ENCODE assay signal across 13 cellular contexts in genomic region chr7:8277394-8277982, GRCh38. TPM values are rescaled to one million over a fixed set of nuclear protein-coding genes. Genes with fewer than 3 reads are reported as not detected.
DNase-seq lines count a peak whose midpoint lies in the region; ATAC-seq, FAIRE-seq and TF ChIP-seq lines count a peak whose summit lies in the region.
"Had no signal": no experiment of that assay in that cellular context is flagged by ENCODE, and none has a peak within 500 bp of the region (broad histone marks: within the 10 kb centered on the region; RNA-seq: fewer than 3 reads in every experiment).

No MANE protein-coding gene starts in this region.

- POLR2A ChIA-PET in MCF 10A (lab: Yijun Ruan, JAX) = interaction anchor here (0.8 to 1.1 kb wide), 3 partner anchors 9 to 19 kb away, joined by 3 to 7 read pairs (median 4); no protein-coding TSS in a partner anchor
- POLR2A ChIA-PET in GM10248 (lab: Yijun Ruan, JAX) = no interaction called here

- H3K36me3 ChIP-seq in breast epithelium (no peaks in the 10 kb centered on the region), prostate gland (no peaks in the 10 kb centered on the region)
- H3K36me3 ChIP-seq: BLaER1 treated with 17β-estradiol and CSF1 and Interleukin-3, amounts not matched to agents 10 nM and 100 nM had no signal

- H3K27ac ChIP-seq in breast epithelium (no peak overlapping the region), prostate gland (no peak overlapping the region)
- H3K27ac ChIP-seq: BLaER1 treated with 17β-estradiol and CSF1 and Interleukin-3, amounts not matched to agents 10 nM and 100 nM had no signal

- no peak for ATAC-seq in GM19467 (IDR thresholded peaks at IDR 0.05; ENCODE audit: unreplicated experiment)
- ATAC-seq: activated naive CD4-positive, alpha-beta T cell treated with anti-CD3 and anti-CD28 coated beads, Interleukin-2, amount 50 U/mL, for 72 hours; stimulated activated naive CD8-positive, alpha-beta T cell treated with anti-CD3 and anti-CD28 coated beads, Interleukin-15, Interleukin-2, amounts not matched to agents 100 U/mL and 50 U/mL, for 24 hours had no signal

- 85% methylated on average over 3 of the region's 3 CpGs for WGBS in prostate gland

- H3K4me3 ChIP-seq in breast epithelium = no peak overlapping the region
- H3K4me3 ChIP-seq in prostate gland = no peak overlapping the region
- H3K4me3 ChIP-seq: BLaER1 treated with 17β-estradiol and CSF1 and Interleukin-3, amounts not matched to agents 10 nM and 100 nM had no signal

- FAIRE-seq in urothelium cell line (lab: Jason Lieb, UNC) = peak; percentile 20

- H3K4me3 Mint-ChIP-seq in MCF 10A (ENCODE audit: unreplicated experiment) = no peak overlapping the region
- H3K4me3 Mint-ChIP-seq: memory B cell had no signal

- H3K36me3 Mint-ChIP-seq in MCF 10A (ENCODE audit: insufficient read depth, unreplicated experiment) = no peaks in the 10 kb centered on the region
- H3K36me3 Mint-ChIP-seq: activated naive CD4-positive, alpha-beta T cell treated with anti-CD3 and anti-CD28 coated beads, Interleukin-2, amount 50 U/mL, for 72 hours; memory B cell had no signal

- no peaks in the 10 kb centered on the region for H3K9me3 ChIP-seq in breast epithelium
- H3K9me3 ChIP-seq in prostate gland = no peaks in the 10 kb centered on the region
- H3K9me3 ChIP-seq: BLaER1 treated with 17β-estradiol and CSF1 and Interleukin-3, amounts not matched to agents 10 nM and 100 nM had no signal

- TF ChIP-seq CTCF in MCF 10A (IDR thresholded peaks at IDR 0.05; ENCODE audit: unreplicated experiment) (peak; percentile 36), breast epithelium (IDR thresholded peaks at IDR 0.05) (no peak), prostate gland (IDR thresholded peaks at IDR 0.05) (peak in 1 of 4 experiments; percentile 11), GM10248 (IDR thresholded peaks at IDR 0.05; ENCODE audit: control extremely low read depth, extremely low read depth, low read depth, missing control alignments) (no peak)

- CTCF ChIA-PET in MCF 10A (lab: Yijun Ruan, JAX) = interaction anchor here (0.7 to 4.6 kb wide), 9 partner anchors 10 to 517 kb away, joined by 3 to 51 read pairs (median 3); no protein-coding TSS in a partner anchor
- CTCF ChIA-PET in GM10248 (lab: Yijun Ruan, JAX) = interaction anchor here (0.6 to 4.0 kb wide), 3 partner anchors 10 to 494 kb away, joined by 4 to 16 read pairs (median 6); no protein-coding TSS in a partner anchor

- DNase-seq in MCF 10A (ENCODE audit: unreplicated experiment) (peak; percentile 51), breast epithelium (ENCODE audit: low spot score in 2 of 2) (no peak), NCI-H345 (lab: John Stamatoyannopoulos, UW) (peak; percentile 60), dermis microvascular lymphatic vessel endothelial cell (ENCODE audit: low read depth in 2 of 2) (peak; percentile 17 to 23), urothelium cell line (ENCODE audit: low spot score) (no peak), prostate gland (ENCODE audit: low spot score) (no peak), GM10248 (ENCODE audit: extremely low spot score) (no peak)
- DNase-seq: NCI-H187; stimulated activated naive CD8-positive, alpha-beta T cell treated with anti-CD3 and anti-CD28 coated beads, Interleukin-15, Interleukin-2, amounts not matched to agents 100 U/mL and 50 U/mL, for 24 hours had no signal

- no peaks in the 10 kb centered on the region for H3K4me1 ChIP-seq in breast epithelium
- H3K4me1 ChIP-seq in prostate gland (replicated peaks) = no peaks in the 10 kb centered on the region

- no peak overlapping the region for H3K27ac Mint-ChIP-seq in MCF 10A (ENCODE audit: low read depth, unreplicated experiment)
- H3K27ac Mint-ChIP-seq: activated naive CD4-positive, alpha-beta T cell treated with anti-CD3 and anti-CD28 coated beads, Interleukin-2, amount 50 U/mL, for 72 hours; memory B cell had no signal

- peaks cover 14% of the 10 kb centered on the region for H3K4me1 Mint-ChIP-seq in MCF 10A (ENCODE audit: insufficient read depth, unreplicated experiment)
- H3K4me1 Mint-ChIP-seq: memory B cell had no signal

- no peak for TF ChIP-seq POLR2A in breast epithelium (IDR thresholded peaks at IDR 0.05)
- no peak for TF ChIP-seq POLR2A in prostate gland (IDR thresholded peaks at IDR 0.05)

- intact Hi-C loops in MCF 10A (cut with micrococcal nuclease) = loop anchor here (10.0 kb wide), 1 partner anchor 87 kb away; no protein-coding TSS in a partner anchor
- intact Hi-C loops in breast epithelium (cut with DNase I; ENCODE audit: low total_unique reads) = no loop called here
- intact Hi-C loops in prostate gland (cut with DNase I) = no loop called here

- H3K27me3 Mint-ChIP-seq in MCF 10A (ENCODE audit: insufficient read depth, unreplicated experiment) = no peaks in the 10 kb centered on the region

- no TSS peak for BruUV-seq in MCF 10A (replicated peaks; lab: Mats Ljungman, UMichigan)

- H3K27me3 ChIP-seq in breast epithelium = no peaks in the 10 kb centered on the region
- no peaks in the 10 kb centered on the region for H3K27me3 ChIP-seq in prostate gland (replicated peaks; ENCODE audit: insufficient read depth)
- H3K27me3 ChIP-seq: BLaER1 treated with 17β-estradiol and CSF1 and Interleukin-3, amounts not matched to agents 10 nM and 100 nM had no signal

- H3K9me3 Mint-ChIP-seq in MCF 10A (ENCODE audit: unreplicated experiment) = no peaks in the 10 kb centered on the region
- H3K9me3 Mint-ChIP-seq: activated naive CD4-positive, alpha-beta T cell treated with anti-CD3 and anti-CD28 coated beads, Interleukin-2, amount 50 U/mL, for 72 hours; memory B cell had no signal

RNA-seq across cellular contexts. Expression of gene ICA1, which starts 15.5 kb away (rescaled TPM):
- 26.3 and 31.5 TPM in 2 replicates for total RNA-seq in MCF 10A (2022)
- total RNA-seq in breast epithelium = 10 to 100 TPM; 22.1 to 70.1 (median 45.7) TPM
- total RNA-seq in dermis microvascular lymphatic vessel endothelial cell = 28.0 and 37.6 TPM in 2 replicates
- 10 to 100 TPM; 49.1 to 51.0 TPM for total RNA-seq in prostate gland

Comparison
In these comparisons a context has a peak if more than half of its experiments do, and no peak if none do; other contexts are left out.
1. DNase-seq: peak in MCF 10A (single experiment), NCI-H345 (single experiment) and dermis microvascular lymphatic vessel endothelial cell (2 of 2); none in breast epithelium (0 of 2), urothelium cell line (single experiment), prostate gland (single experiment) and GM10248 (single experiment).